ENCODE assay signal across 2 cellular contexts in the genomic region with DNA sequence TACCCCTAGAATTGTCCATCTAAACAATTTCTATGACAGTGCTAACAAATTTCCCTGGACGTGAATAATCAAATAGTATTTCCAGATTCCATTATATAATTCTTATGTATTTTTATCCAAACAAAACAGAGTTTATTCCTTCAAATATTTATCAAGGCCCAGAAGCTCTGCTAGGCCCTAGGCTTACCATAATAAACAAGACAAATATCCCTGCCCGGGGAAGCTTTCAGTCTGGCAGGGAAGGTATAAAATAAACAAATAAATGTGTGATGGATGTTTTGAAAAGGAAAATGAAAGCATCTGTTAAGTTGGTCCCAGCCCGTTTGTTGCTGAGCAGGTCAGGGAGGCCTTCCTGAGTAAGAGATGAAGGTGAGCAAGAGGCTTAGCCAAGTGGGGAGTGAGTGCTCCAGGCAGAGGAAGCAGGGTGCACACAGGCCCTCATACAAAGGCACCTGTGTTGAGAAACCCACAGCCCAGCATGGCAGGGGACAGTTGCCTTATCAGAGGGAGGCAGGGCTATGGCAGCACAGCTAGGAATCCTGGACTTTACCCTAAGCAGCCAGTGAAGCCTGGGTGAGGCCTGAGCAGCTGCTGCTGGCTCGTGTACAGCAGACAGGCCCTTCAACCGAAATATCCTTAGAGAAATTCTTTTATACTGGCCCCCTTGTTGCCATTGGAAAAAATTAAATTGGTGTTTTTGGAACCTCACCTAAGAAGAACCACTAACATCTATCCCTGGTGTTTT.
TF ChIP-seq lines count a peak whose summit lies in the region.

No MANE protein-coding gene starts in this region.

TF ChIP-seq in SK-N-SH, 30 proteins besides CTCF, POLR2A, EP300 and RAD21:
- TF ChIP-seq TAF1 (IDR thresholded peaks at IDR 0.05; ENCODE audit: borderline replicate concordance, low read depth, low read length) (no peak), RXRA (IDR thresholded peaks at IDR 0.05; ENCODE audit: borderline replicate concordance, low read depth) (no peak), FOSL2 (IDR thresholded peaks at IDR 0.05; ENCODE audit: borderline replicate concordance, low read depth) (no peak)
TF ChIP-seq in SK-N-SH: peak in this region for 0.

TF ChIP-seq in SK-N-SH treated with all-trans-retinoic acid at 6 μM for 48 hours, 23 proteins besides CTCF, POLR2A, EP300 and RAD21:
- TF ChIP-seq ZC3H10 (CRISPR knock-in tag; IDR thresholded peaks at IDR 0.05), result no peak
- no peak for TF ChIP-seq BACH2 (CRISPR knock-in tag; IDR thresholded peaks at IDR 0.05; ENCODE audit: borderline replicate concordance)
- no peak for TF ChIP-seq ZFP30 (CRISPR knock-in tag; IDR thresholded peaks at IDR 0.05)
- no peak for TF ChIP-seq ZNF565 (CRISPR knock-in tag; conservative IDR thresholded peaks at IDR 0.05; ENCODE audit: low read depth)
- TF ChIP-seq ZNF70 (CRISPR knock-in tag; IDR thresholded peaks at IDR 0.05), result no peak
- TF ChIP-seq ISL1 (CRISPR knock-in tag; IDR thresholded peaks at IDR 0.05), result no peak
- TF ChIP-seq, protein P1, sequence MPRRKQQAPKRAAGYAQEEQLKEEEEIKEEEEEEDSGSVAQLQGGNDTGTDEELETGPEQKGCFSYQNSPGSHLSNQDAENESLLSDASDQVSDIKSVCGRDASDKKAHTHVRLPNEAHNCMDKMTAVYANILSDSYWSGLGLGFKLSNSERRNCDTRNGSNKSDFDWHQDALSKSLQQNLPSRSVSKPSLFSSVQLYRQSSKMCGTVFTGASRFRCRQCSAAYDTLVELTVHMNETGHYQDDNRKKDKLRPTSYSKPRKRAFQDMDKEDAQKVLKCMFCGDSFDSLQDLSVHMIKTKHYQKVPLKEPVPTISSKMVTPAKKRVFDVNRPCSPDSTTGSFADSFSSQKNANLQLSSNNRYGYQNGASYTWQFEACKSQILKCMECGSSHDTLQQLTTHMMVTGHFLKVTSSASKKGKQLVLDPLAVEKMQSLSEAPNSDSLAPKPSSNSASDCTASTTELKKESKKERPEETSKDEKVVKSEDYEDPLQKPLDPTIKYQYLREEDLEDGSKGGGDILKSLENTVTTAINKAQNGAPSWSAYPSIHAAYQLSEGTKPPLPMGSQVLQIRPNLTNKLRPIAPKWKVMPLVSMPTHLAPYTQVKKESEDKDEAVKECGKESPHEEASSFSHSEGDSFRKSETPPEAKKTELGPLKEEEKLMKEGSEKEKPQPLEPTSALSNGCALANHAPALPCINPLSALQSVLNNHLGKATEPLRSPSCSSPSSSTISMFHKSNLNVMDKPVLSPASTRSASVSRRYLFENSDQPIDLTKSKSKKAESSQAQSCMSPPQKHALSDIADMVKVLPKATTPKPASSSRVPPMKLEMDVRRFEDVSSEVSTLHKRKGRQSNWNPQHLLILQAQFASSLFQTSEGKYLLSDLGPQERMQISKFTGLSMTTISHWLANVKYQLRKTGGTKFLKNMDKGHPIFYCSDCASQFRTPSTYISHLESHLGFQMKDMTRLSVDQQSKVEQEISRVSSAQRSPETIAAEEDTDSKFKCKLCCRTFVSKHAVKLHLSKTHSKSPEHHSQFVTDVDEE (CRISPR knock-in tag; IDR thresholded peaks at IDR 0.05), result no peak
- TF ChIP-seq ARNTL (CRISPR knock-in tag; IDR thresholded peaks at IDR 0.05; ENCODE audit: borderline replicate concordance, low read depth), result no peak
TF ChIP-seq in SK-N-SH treated with all-trans-retinoic acid at 6 μM for 48 hours: peak in this region for 0.
